9 cellular contexts compared by ENCODE assay signal in genomic region chr22:50262460-50262911, GRCh38. TPM values are rescaled to one million over a fixed set of nuclear protein-coding genes. Genes with fewer than 3 reads are reported as not detected.
A peak's percentile ranks its signal among the peaks of the same experiment; 100 is the strongest.
DNase-seq lines count a peak whose midpoint lies in the region; ATAC-seq and TF ChIP-seq lines count a peak whose summit lies in the region.
"Had no signal": no experiment of that assay in that cellular context is flagged by ENCODE, and none has a peak within 500 bp of the region (broad histone marks: within the 10 kb centered on the region; RNA-seq: fewer than 3 reads in every experiment).

No MANE protein-coding gene starts in this region.

- H2BK20ac ChIP-seq in IMR-90 (ENCODE audit: low read depth, low read length): no peak overlapping the region

- no peaks in the 10 kb centered on the region for H3K27me3 ChIP-seq in IMR-90 (ENCODE audit: control insufficient read depth, insufficient read depth, low read length)

- TF ChIP-seq RAD21 in IMR-90 (IDR thresholded peaks at IDR 0.05; ENCODE audit: low read length): no peak

- CTCF ChIA-PET in IMR-90 (lab: Yijun Ruan, JAX): no interaction called here
- CTCF ChIA-PET in GM10248 (lab: Yijun Ruan, JAX): interaction anchor here (1.1 to 7.9 kb wide), 4 partner anchors 9 to 79 kb away, joined by 3 to 64 read pairs (median 24); partner anchors contain the start of gene HDAC10

- no peak overlapping the region for H3K4me2 ChIP-seq in IMR-90 (ENCODE audit: low read depth, low read length)

- no peak overlapping the region for H3K56ac ChIP-seq in IMR-90 (ENCODE audit: extremely low read depth, insufficient read depth, low read length)

- no peak for TF ChIP-seq CTCF in IMR-90 (conservative IDR thresholded peaks at IDR 0.05; ENCODE audit: low read depth, low read length)
- TF ChIP-seq CTCF in natural killer cell (IDR thresholded peaks at IDR 0.05): no peak
- no peak for TF ChIP-seq CTCF in GM10248 (IDR thresholded peaks at IDR 0.05; ENCODE audit: control extremely low read depth, extremely low read depth, low read depth, missing control alignments)

- peak overlapping the region; percentile 8 for H2BK5ac ChIP-seq in IMR-90 (ENCODE audit: low read depth, low read length, poor library complexity, severe bottlenecking)

- H3K27ac ChIP-seq in IMR-90 (ENCODE audit: insufficient read depth, low read length): no peak overlapping the region

- BruUV-seq in IMR-90 (replicated peaks; lab: Mats Ljungman, UMichigan): no TSS peak

- H3K27ac Mint-ChIP-seq in activated T-helper 1 cell treated with anti-CD3 and anti-CD28 coated beads, Interleukin-12 subunit alpha, Interleukin-12 subunit beta, Interleukin-2, Interleukin-4 antibody, amounts not matched to agents 30 ng/mL and 10 ng/mL and 1 ng/mL, durations not matched to agents 14 hours and 24 hours and 36 hours: no peak overlapping the region
- H3K27ac Mint-ChIP-seq in natural killer cell: no peak overlapping the region

- no peak overlapping the region for H4K5ac ChIP-seq in IMR-90 (ENCODE audit: low read depth, low read length)

- H3K4me3 ChIP-seq in IMR-90 (ENCODE audit: insufficient read depth, low read depth, low read length): no peak overlapping the region

- H4K8ac ChIP-seq in IMR-90 (ENCODE audit: low read depth in 2 of 2, low read length in 2 of 2): peak overlapping the region in 1 of 2 experiments; percentile 25; a peak in 1 of 4 replicates

- H3K79me1 ChIP-seq in IMR-90 (ENCODE audit: low read depth in 1 of 2, low read length in 2 of 2): peaks cover 9 to 38% of the 10 kb centered on the region in 2 experiments; a peak in 3 of 4 replicates

- H3K4me1 ChIP-seq in IMR-90 (ENCODE audit: control insufficient read depth, insufficient read depth, low read length): peaks cover 17% of the 10 kb centered on the region

- intact Hi-C loops in IMR-90 (cut with micrococcal nuclease) (no loop called here), natural killer cell (cut with micrococcal nuclease) (no loop called here)
- intact Hi-C loops in activated T-helper 1 cell treated with anti-CD3 and anti-CD28 coated beads, Interleukin-12 subunit alpha, Interleukin-12 subunit beta, Interleukin-2, Interleukin-4 antibody, amounts not matched to agents 30 ng/mL and 10 ng/mL and 1 ng/mL, durations not matched to agents 14 hours and 24 hours and 36 hours (cut with micrococcal nuclease): no loop called here

- H4K91ac ChIP-seq in IMR-90 (ENCODE audit: insufficient read depth, low read depth, low read length): peak overlapping the region; percentile 47; the same call in 1 of the 2 replicates

- H3K9ac ChIP-seq in IMR-90 (ENCODE audit: low read depth, low read length): no peak overlapping the region

- H3K36me3 Mint-ChIP-seq in activated T-helper 1 cell treated with anti-CD3 and anti-CD28 coated beads, Interleukin-12 subunit alpha, Interleukin-12 subunit beta, Interleukin-2, Interleukin-4 antibody, amounts not matched to agents 30 ng/mL and 10 ng/mL and 1 ng/mL, durations not matched to agents 14 hours and 24 hours and 36 hours (ENCODE audit: low read depth): peaks cover 4% of the 10 kb centered on the region
- H3K36me3 Mint-ChIP-seq in natural killer cell: no peaks in the 10 kb centered on the region

- H3K9me3 Mint-ChIP-seq in activated T-helper 1 cell treated with anti-CD3 and anti-CD28 coated beads, Interleukin-12 subunit alpha, Interleukin-12 subunit beta, Interleukin-2, Interleukin-4 antibody, amounts not matched to agents 30 ng/mL and 10 ng/mL and 1 ng/mL, durations not matched to agents 14 hours and 24 hours and 36 hours: no peaks in the 10 kb centered on the region
- no peaks in the 10 kb centered on the region for H3K9me3 Mint-ChIP-seq in natural killer cell

- H4K20me1 ChIP-seq in IMR-90 (ENCODE audit: insufficient read depth, low read length): peaks cover 24% of the 10 kb centered on the region

- H3K9me1 ChIP-seq in IMR-90 (ENCODE audit: insufficient read depth, low read length): peaks cover 4% of the 10 kb centered on the region; the same call in 1 of the 2 replicates

- peaks cover 4% of the 10 kb centered on the region; the same call in 1 of the 2 replicates for H3K36me3 ChIP-seq in IMR-90 (ENCODE audit: control insufficient read depth, insufficient read depth, low read length)

- in situ Hi-C loops in IMR-90 (cut with MboI; ENCODE audit: low sequenced_read_pairs): no loop called here

- no peak for ATAC-seq in IMR-90 (ENCODE audit: low read depth)
- ATAC-seq in natural killer cell: no peak

- H3K18ac ChIP-seq in IMR-90 (ENCODE audit: low read depth, low read length): no peak overlapping the region

- no peak for TF ChIP-seq POLR2A in IMR-90 (IDR thresholded peaks at IDR 0.05; ENCODE audit: low read depth, low read length)

- peak overlapping the region; percentile 96 for H2AK5ac ChIP-seq in IMR-90 (ENCODE audit: low read depth, low read length)

- H2BK120ac ChIP-seq in IMR-90 (ENCODE audit: low read depth, low read length): no peak overlapping the region

- WGBS in IMR-90 (ENCODE audit: extremely low coverage in 2 of 2, insufficient read length in 1 of 2), 2 experiments: no CpG with 5 or more reads among the region's 7 CpGs

- no peak overlapping the region for H3K23ac ChIP-seq in IMR-90 (ENCODE audit: low read depth, low read length)

- H2AFZ ChIP-seq in IMR-90 (replicated peaks; ENCODE audit: low read length, poor library complexity): peak overlapping the region; percentile 63

- no peaks in the 10 kb centered on the region for H3K9me3 ChIP-seq in IMR-90 (ENCODE audit: control insufficient read depth, insufficient read depth, low read length)

- H3K4me1 Mint-ChIP-seq in activated T-helper 1 cell treated with anti-CD3 and anti-CD28 coated beads, Interleukin-12 subunit alpha, Interleukin-12 subunit beta, Interleukin-2, Interleukin-4 antibody, amounts not matched to agents 30 ng/mL and 10 ng/mL and 1 ng/mL, durations not matched to agents 14 hours and 24 hours and 36 hours (ENCODE audit: low read depth): no peaks in the 10 kb centered on the region
- peaks cover 0 to 7% of the 10 kb centered on the region in 2 donors for H3K4me1 Mint-ChIP-seq in natural killer cell

- H3K14ac ChIP-seq in IMR-90 (replicated peaks; ENCODE audit: low read depth, low read length): no peak overlapping the region

- H2BK15ac ChIP-seq in IMR-90 (ENCODE audit: low read depth, low read length): no peak overlapping the region

- dilution Hi-C loops in IMR-90 (cut with HindIII; ENCODE audit: low sequenced_read_pairs, unreplicated experiment): no loop called here

- POLR2A ChIA-PET in IMR-90 (lab: Charles Lee; ENCODE audit: unreplicated experiment) (no interaction called here), GM10248 (lab: Yijun Ruan, JAX) (no interaction called here)

- peak; percentile 31 for DNase-seq in NCI-H2171 treated with DMSO at 0.1 percent for 48 hours (lab: John Stamatoyannopoulos, UW)
- no peak for DNase-seq in NCI-H2171 (lab: John Stamatoyannopoulos, UW)
- DNase-seq in IMR-90: no peak
- DNase-seq in activated T-helper 1 cell treated with anti-CD3 and anti-CD28 coated beads, Interleukin-12 subunit alpha, Interleukin-12 subunit beta, Interleukin-2, Interleukin-4 antibody, amounts not matched to agents 30 ng/mL and 10 ng/mL and 1 ng/mL, durations not matched to agents 14 hours and 24 hours and 36 hours (ENCODE audit: low spot score): no peak
- no peak for DNase-seq in natural killer cell
- no peak for DNase-seq in GM10248 (ENCODE audit: extremely low spot score)
- no peak for DNase-seq in OCI-M2 (lab: John Stamatoyannopoulos, UW; ENCODE audit: unreplicated experiment)
- no peak for DNase-seq in NCI-H1930 (lab: John Stamatoyannopoulos, UW)
- DNase-seq: NCI-H2029 treated with DMSO at 0.1 percent for 48 hours had no signal

- H3K4ac ChIP-seq in IMR-90 (ENCODE audit: low read depth, low read length): peak overlapping the region; percentile 86

- H2AK9ac ChIP-seq in IMR-90 (replicated peaks; ENCODE audit: low read depth, low read length, poor library complexity): peak overlapping the region; percentile 95

- peak overlapping the region; percentile 69 for H3K4me3 Mint-ChIP-seq in activated T-helper 1 cell treated with anti-CD3 and anti-CD28 coated beads, Interleukin-12 subunit alpha, Interleukin-12 subunit beta, Interleukin-2, Interleukin-4 antibody, amounts not matched to agents 30 ng/mL and 10 ng/mL and 1 ng/mL, durations not matched to agents 14 hours and 24 hours and 36 hours
- peak overlapping the region; percentile 79 for H3K4me3 Mint-ChIP-seq in natural killer cell

- peaks cover 10% of the 10 kb centered on the region for H3K27me3 Mint-ChIP-seq in activated T-helper 1 cell treated with anti-CD3 and anti-CD28 coated beads, Interleukin-12 subunit alpha, Interleukin-12 subunit beta, Interleukin-2, Interleukin-4 antibody, amounts not matched to agents 30 ng/mL and 10 ng/mL and 1 ng/mL, durations not matched to agents 14 hours and 24 hours and 36 hours (ENCODE audit: insufficient read depth)
- H3K27me3 Mint-ChIP-seq in natural killer cell (ENCODE audit: low read depth in 2 of 2): peaks cover 0 to 14% of the 10 kb centered on the region in 2 donors

RNA-seq across cellular contexts. Expression of gene MAPK12, which starts 1.0 kb away (rescaled TPM):
- 35.6 and 41.0 TPM in 2 replicates for total RNA-seq in IMR-90 (2012; rRNA removed)
- polyA plus RNA-seq in IMR-90 (2012; rRNA removed): 56.3 and 59.9 TPM in 2 replicates
- polyA plus RNA-seq in IMR-90 (2012; cell fraction: cytosol; rRNA removed): 42.8 and 49.5 TPM in 2 replicates
- 269 and 452 TPM in 2 replicates for polyA plus RNA-seq in IMR-90 (2012; cell fraction: nucleus; rRNA removed; ENCODE audit: low replicate concordance)
- total RNA-seq in activated T-helper 1 cell treated with anti-CD3 and anti-CD28 coated beads, Interleukin-12 subunit alpha, Interleukin-12 subunit beta, Interleukin-2, Interleukin-4 antibody, amounts not matched to agents 30 ng/mL and 10 ng/mL and 1 ng/mL, durations not matched to agents 14 hours and 24 hours and 36 hours: 15.1 and 19.0 TPM in 2 replicates
- 1 to 10 TPM; 2.2 to 2.5 (median 2.4) TPM for total RNA-seq in natural killer cell

RNA-seq across cellular contexts. Expression of gene MAPK11, which starts 7.7 kb away (rescaled TPM):
- 7.5 and 8.1 TPM in 2 replicates for total RNA-seq in IMR-90 (2012; rRNA removed)
- polyA plus RNA-seq in IMR-90 (2012; rRNA removed): 14.4 and 16.6 TPM in 2 replicates
- 11.1 and 14.2 TPM in 2 replicates for polyA plus RNA-seq in IMR-90 (2012; cell fraction: cytosol; rRNA removed)
- polyA plus RNA-seq in IMR-90 (2012; cell fraction: nucleus; rRNA removed; ENCODE audit: low replicate concordance): 42.0 and 90.5 TPM in 2 replicates
- 24.6 and 28.9 TPM in 2 replicates for total RNA-seq in activated T-helper 1 cell treated with anti-CD3 and anti-CD28 coated beads, Interleukin-12 subunit alpha, Interleukin-12 subunit beta, Interleukin-2, Interleukin-4 antibody, amounts not matched to agents 30 ng/mL and 10 ng/mL and 1 ng/mL, durations not matched to agents 14 hours and 24 hours and 36 hours
- total RNA-seq in natural killer cell: 1 to 10 TPM; 2.2 to 3.1 (median 2.2) TPM

RNA-seq across cellular contexts. Expression of gene HDAC10, which starts 11.4 kb away (rescaled TPM):
- total RNA-seq in IMR-90 (2012; rRNA removed): 3.6 and 3.9 TPM in 2 replicates
- polyA plus RNA-seq in IMR-90 (2012; rRNA removed): 35.2 and 35.7 TPM in 2 replicates
- 18.7 and 22.6 TPM in 2 replicates for polyA plus RNA-seq in IMR-90 (2012; cell fraction: cytosol; rRNA removed)
- polyA plus RNA-seq in IMR-90 (2012; cell fraction: nucleus; rRNA removed; ENCODE audit: low replicate concordance): 264 and 926 TPM in 2 replicates
- 67.4 and 68.1 TPM in 2 replicates for total RNA-seq in activated T-helper 1 cell treated with anti-CD3 and anti-CD28 coated beads, Interleukin-12 subunit alpha, Interleukin-12 subunit beta, Interleukin-2, Interleukin-4 antibody, amounts not matched to agents 30 ng/mL and 10 ng/mL and 1 ng/mL, durations not matched to agents 14 hours and 24 hours and 36 hours
- total RNA-seq in natural killer cell: 100 to 1,000 TPM; 112 to 131 (median 123) TPM

RNA-seq across cellular contexts. Expression of gene TUBGCP6, which starts 17.7 kb away (rescaled TPM):
- 10.0 and 10.8 TPM in 2 replicates for total RNA-seq in IMR-90 (2012; rRNA removed)
- polyA plus RNA-seq in IMR-90 (2012; rRNA removed): 28.6 and 30.9 TPM in 2 replicates
- polyA plus RNA-seq in IMR-90 (2012; cell fraction: cytosol; rRNA removed): 7.5 and 13.6 TPM in 2 replicates
- polyA plus RNA-seq in IMR-90 (2012; cell fraction: nucleus; rRNA removed; ENCODE audit: low replicate concordance): 185 and 466 TPM in 2 replicates
- total RNA-seq in activated T-helper 1 cell treated with anti-CD3 and anti-CD28 coated beads, Interleukin-12 subunit alpha, Interleukin-12 subunit beta, Interleukin-2, Interleukin-4 antibody, amounts not matched to agents 30 ng/mL and 10 ng/mL and 1 ng/mL, durations not matched to agents 14 hours and 24 hours and 36 hours: 52.1 and 54.6 TPM in 2 replicates
- total RNA-seq in natural killer cell: 100 to 1,000 TPM; 105 to 126 (median 118) TPM

RNA-seq across cellular contexts. Expression of gene PLXNB2, which starts 45.0 kb away (rescaled TPM):
- 73.1 and 84.7 TPM in 2 replicates for total RNA-seq in IMR-90 (2012; rRNA removed)
- polyA plus RNA-seq in IMR-90 (2012; rRNA removed): 202 and 220 TPM in 2 replicates
- polyA plus RNA-seq in IMR-90 (2012; cell fraction: cytosol; rRNA removed): 120 and 220 TPM in 2 replicates
- 452 and 943 TPM in 2 replicates for polyA plus RNA-seq in IMR-90 (2012; cell fraction: nucleus; rRNA removed; ENCODE audit: low replicate concordance)
- 8.9 and 10.2 TPM in 2 replicates for total RNA-seq in activated T-helper 1 cell treated with anti-CD3 and anti-CD28 coated beads, Interleukin-12 subunit alpha, Interleukin-12 subunit beta, Interleukin-2, Interleukin-4 antibody, amounts not matched to agents 30 ng/mL and 10 ng/mL and 1 ng/mL, durations not matched to agents 14 hours and 24 hours and 36 hours
- total RNA-seq in natural killer cell: 10 to 100 TPM in 2 of 3 donors, 1 to 10 TPM in 1; 6.0 to 34.7 (median 18.9) TPM

Comparison
In these comparisons a context has a peak if more than half of its experiments do, and no peak if none do; other contexts are left out.
1. RNA of gene HDAC10, which starts 11.4 kb away (total RNA-seq): 112 to 131 TPM in natural killer cell and 67.4 to 68.1 TPM in activated T-helper 1 cell treated with anti-CD3 and anti-CD28 coated beads, Interleukin-12 subunit alpha, Interleukin-12 subunit beta, Interleukin-2, Interleukin-4 antibody, amounts not matched to agents 30 ng/mL and 10 ng/mL and 1 ng/mL, durations not matched to agents 14 hours and 24 hours and 36 hours; 3.6 to 3.9 TPM in IMR-90; every median in the first group is over 10 times any median in the second.